14 cellular contexts compared by ENCODE assay signal in the genomic region with DNA sequence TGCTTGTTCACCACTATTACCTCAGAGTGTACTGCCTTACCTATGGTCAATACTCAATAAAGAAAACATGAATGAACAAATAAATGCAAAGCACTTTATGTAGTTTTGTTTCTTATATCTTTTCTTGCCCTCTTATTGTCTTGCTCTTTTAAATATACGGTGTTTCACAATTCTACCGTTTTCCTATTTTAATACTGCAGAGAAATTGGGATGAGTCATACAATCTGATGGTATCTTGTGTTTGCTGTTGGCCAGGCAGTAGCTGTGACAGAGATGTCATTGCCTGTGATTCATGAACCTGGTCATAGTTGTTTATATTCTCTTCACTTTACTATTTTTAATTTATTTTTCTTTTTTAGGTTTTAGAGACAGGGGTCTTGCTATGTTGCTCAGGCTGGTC. TPM values are rescaled to one million over a fixed set of nuclear protein-coding genes. Genes with fewer than 3 reads are reported as not detected.
A peak's percentile ranks its signal among the peaks of the same experiment; 100 is the strongest.
DNase-seq lines count a peak whose midpoint lies in the region; ATAC-seq and TF ChIP-seq lines count a peak whose summit lies in the region.
"Had no signal": no experiment of that assay in that cellular context is flagged by ENCODE, and none has a peak within 500 bp of the region (broad histone marks: within the 10 kb centered on the region; RNA-seq: fewer than 3 reads in every experiment).

No MANE protein-coding gene starts in this region.

- DNase-seq in AG09309 (ENCODE audit: low read depth) = peak; percentile 11
- DNase-seq in LoVo (ENCODE audit: low spot score) = peak; percentile 25
- DNase-seq in amniotic epithelial cell (ENCODE audit: low read depth) = peak; percentile 37
- DNase-seq in fibroblast of villous mesenchyme (ENCODE audit: low read depth) = peak; percentile 59
- no peak for DNase-seq in Right ventricle myocardium superior
- no peak for DNase-seq in NCI-H226
- DNase-seq: activated T-cell treated with anti-CD3 and anti-CD28 coated beads, Interleukin-2, amount 50 U/mL, for 72 hours; GOT3; NCI-H2107 had no signal

- H3K4me3 ChIP-seq in AG09309 (ENCODE audit: control insufficient read depth, low read depth, low read length) (no peak overlapping the region), fibroblast of villous mesenchyme (ENCODE audit: low read depth, low read length) (no peak overlapping the region)
- H3K4me3 ChIP-seq: cardiac muscle cell, skin epidermis had no signal

- no peak for TF ChIP-seq CTCF in AG09309 (IDR thresholded peaks at IDR 0.05; ENCODE audit: control insufficient read depth, insufficient read depth, low read depth, low read length, missing control alignments)
- TF ChIP-seq CTCF in fibroblast of villous mesenchyme (IDR thresholded peaks at IDR 0.05; ENCODE audit: insufficient read depth, low read depth, low read length) = no peak

- intact Hi-C loops in Right ventricle myocardium superior (cut with DNase I) = loop anchor here (5.0 to 10.0 kb wide), 3 partner anchors 86 to 533 kb away; no protein-coding TSS in a partner anchor

- ATAC-seq in HG03039 (IDR thresholded peaks at IDR 0.05; ENCODE audit: unreplicated experiment) (no peak), GM19395 (IDR thresholded peaks at IDR 0.05; ENCODE audit: unreplicated experiment) (no peak), Right ventricle myocardium superior (ENCODE audit: poor library complexity) (no peak)
- ATAC-seq: activated T-cell treated with anti-CD3 and anti-CD28 coated beads, Interleukin-2, amount 50 U/mL, for 72 hours; WTC11 had no signal

RNA-seq across cellular contexts. Expression of gene SERP1, which starts 48.3 kb away (rescaled TPM):
- 151 and 176 TPM in 2 replicates for total RNA-seq in fibroblast of villous mesenchyme
- 22.0 TPM for total RNA-seq in Right ventricle myocardium superior

RNA-seq across cellular contexts. Expression of gene EIF2A, which starts 48.6 kb away (rescaled TPM):
- total RNA-seq in fibroblast of villous mesenchyme (147 and 156 TPM in 2 replicates), Right ventricle myocardium superior (67.6 TPM)

Comparison
In these comparisons a context has a peak if more than half of its experiments do, and no peak if none do; other contexts are left out.
1. DNase-seq: peak in AG09309 (single experiment), LoVo (single experiment), amniotic epithelial cell (single experiment) and fibroblast of villous mesenchyme (single experiment); none in Right ventricle myocardium superior (single experiment) and NCI-H226 (single experiment).